14 cellular contexts compared by ENCODE assay signal in the genomic region with DNA sequence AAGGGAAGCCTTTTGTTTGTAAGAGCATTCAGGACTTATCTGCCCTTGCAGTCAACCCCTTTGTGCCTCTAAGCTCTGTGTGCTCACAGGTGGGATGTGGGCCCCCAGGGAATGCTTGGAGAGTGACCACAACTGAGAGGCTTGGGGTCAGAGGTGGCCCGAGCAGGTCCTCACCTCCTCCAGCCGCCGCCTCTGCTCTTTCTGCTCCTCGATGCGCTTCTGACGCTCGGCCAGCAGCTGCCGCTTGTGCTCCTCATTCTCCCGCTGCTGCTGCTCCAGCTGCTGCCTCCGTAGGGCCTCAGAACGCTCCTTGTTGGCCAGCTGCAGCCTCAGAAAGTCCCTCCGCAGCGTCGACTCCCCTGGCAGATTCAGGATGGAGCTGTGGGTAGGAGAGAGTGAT.
A peak's percentile ranks its signal among the peaks of the same experiment; 100 is the strongest.
DNase-seq lines count a peak whose midpoint lies in the region; ATAC-seq and TF ChIP-seq lines count a peak whose summit lies in the region.
"Had no signal": no experiment of that assay in that cellular context is flagged by ENCODE, and none has a peak within 500 bp of the region (broad histone marks: within the 10 kb centered on the region; RNA-seq: fewer than 3 reads in every experiment).

No MANE protein-coding gene starts in this region.

- DNase-seq in PC-9 (peak in 1 of 2 experiments; percentile 77), dorsolateral prefrontal cortex (peak in 9 of 10 donors; percentile 48 to 77 (median 66)), left lung (peak in 1 of 2 donors; percentile 41), substantia nigra (lab: John Stamatoyannopoulos, UW) (peak in 43 of 49 donors; percentile 9 to 74 (median 41)), erythroblast (lab: John Stamatoyannopoulos, UW) (no peak), NCI-H1092 (lab: John Stamatoyannopoulos, UW) (no peak)
- DNase-seq: activated CD8-positive, alpha-beta T cell treated with anti-CD3 and anti-CD28 coated beads for 36 hours; activated naive CD4-positive, alpha-beta T cell; CD4-positive, alpha-beta T cell; NCI-H146; NCI-H69; SIG-M5; stimulated activated naive CD8-positive, alpha-beta T cell treated with anti-CD3 and anti-CD28 coated beads, Interleukin-15, Interleukin-2, amounts not matched to agents 100 U/mL and 50 U/mL, for 24 hours had no signal

- ATAC-seq in left lung (peak; percentile 13), HG03469 (IDR thresholded peaks at IDR 0.05; ENCODE audit: unreplicated experiment) (no peak)
- ATAC-seq: activated CD8-positive, alpha-beta T cell treated with anti-CD3 and anti-CD28 coated beads for 36 hours; stimulated activated naive CD8-positive, alpha-beta T cell treated with anti-CD3 and anti-CD28 coated beads, Interleukin-15, Interleukin-2, amounts not matched to agents 100 U/mL and 50 U/mL, for 24 hours had no signal

- POLR2A ChIA-PET in PC-9 (lab: Charles Lee; ENCODE audit: unreplicated experiment) = interaction anchor here (0.6 to 0.8 kb wide), 2 partner anchors 102 to 652 kb away, joined by 5 to 14 read pairs; no protein-coding TSS in a partner anchor

- H3K27me3 ChIP-seq in PC-9 (ENCODE audit: insufficient read depth, low read depth) = no peaks in the 10 kb centered on the region
- H3K27me3 ChIP-seq in dorsolateral prefrontal cortex = no peaks in the 10 kb centered on the region
- no peaks in the 10 kb centered on the region for H3K27me3 ChIP-seq in left lung

- H4K20me1 ChIP-seq in PC-9 (ENCODE audit: insufficient read depth) = no peaks in the 10 kb centered on the region

- no peaks in the 10 kb centered on the region for H3K79me2 ChIP-seq in PC-9 (ENCODE audit: low read depth)

- CTCF ChIA-PET in PC-9 (lab: Charles Lee) = interaction anchor here (0.6 to 2.4 kb wide), 4 partner anchors 101 to 653 kb away, joined by 3 to 8 read pairs (median 3); partner anchors contain the start of gene PLD1

- H3K27ac ChIP-seq in PC-9 = peak overlapping the region; percentile 93
- peak overlapping the region; percentile 27 to 98 (median 92) for H3K27ac ChIP-seq in dorsolateral prefrontal cortex
- no peak overlapping the region for H3K27ac ChIP-seq in left lung
- peak overlapping the region; percentile 72 for H3K27ac ChIP-seq in substantia nigra (ENCODE audit: low read depth, low read length, poor library complexity, severe bottlenecking)

- H3F3A ChIP-seq in PC-9 (ENCODE audit: insufficient read depth, low read depth) = peaks cover 52% of the 10 kb centered on the region

- no peak for TF ChIP-seq POLR2A in erythroblast (IDR thresholded peaks at IDR 0.05; ENCODE audit: low read length)

- intact Hi-C loops in PC-9 (cut with micrococcal nuclease; ENCODE audit: unreplicated experiment) = loop anchor here (1.0 to 5.0 kb wide), 7 partner anchors 48 to 675 kb away; partner anchors contain the start of gene TNIK
- intact Hi-C loops in dorsolateral prefrontal cortex (cut with DNase I) = loop anchor here in 1 of 2 donors (5.0 kb wide), 1 partner anchor 195 kb away; no protein-coding TSS in a partner anchor
- intact Hi-C loops in left lung (cut with DNase I) = no loop called here

- H3K4me2 ChIP-seq in PC-9 = peak overlapping the region; percentile 74

- TF ChIP-seq CTCF in PC-9 (conservative IDR thresholded peaks at IDR 0.05) (peak; percentile 43; the same call in 1 of the 2 replicates), dorsolateral prefrontal cortex (IDR thresholded peaks at IDR 0.05 in 54 of 56, conservative IDR thresholded peaks at IDR 0.05 in 2 of 56; ENCODE audit: low read depth in 1 of 56, partially characterized antibody in 56 of 56) (peak in 37 of 56 donors; percentile 9 to 56 (median 29)), left lung (IDR thresholded peaks at IDR 0.05) (no peak)

- H3K4me3 ChIP-seq in PC-9 (peak overlapping the region; percentile 17; the same call in 1 of the 2 replicates), dorsolateral prefrontal cortex (no peak overlapping the region), left lung (no peak overlapping the region)

- BruUV-seq in PC-9 (replicated peaks; lab: Mats Ljungman, UMichigan) = TSS peak; percentile 96

- H3K9me2 ChIP-seq in PC-9 (ENCODE audit: insufficient read depth) = no peaks in the 10 kb centered on the region

- H3K9me3 ChIP-seq in PC-9 (ENCODE audit: insufficient read depth, low read depth) (peaks cover 6% of the 10 kb centered on the region; the same call in 1 of the 2 replicates), left lung (peaks cover 0 to under 1% of the 10 kb centered on the region in 2 donors)

- H2AFZ ChIP-seq in PC-9 = peak overlapping the region; percentile 72

- H3K4me1 ChIP-seq in PC-9 (replicated peaks; ENCODE audit: insufficient read depth) (peaks cover 53% of the 10 kb centered on the region), left lung (no peaks in the 10 kb centered on the region)

- H3K36me3 ChIP-seq in PC-9 (ENCODE audit: low read depth) (peaks cover 25% of the 10 kb centered on the region), left lung (peaks cover 0 to 17% of the 10 kb centered on the region in 2 donors)

Comparison
In these comparisons a context has a peak if more than half of its experiments do, and no peak if none do; other contexts are left out.
1. DNase-seq: peak in dorsolateral prefrontal cortex (9 of 10) and substantia nigra (43 of 49); none in erythroblast (0 of 2) and NCI-H1092 (single experiment).
2. H3K27ac ChIP-seq: peak in PC-9 (single experiment), dorsolateral prefrontal cortex (59 of 59) and substantia nigra (single experiment); none in left lung (0 of 2).
3. CTCF ChIP-seq: peak in PC-9 (single experiment) and dorsolateral prefrontal cortex (37 of 56); none in left lung (0 of 2).